Comparison of ENCODE assay signal across 2 cellular contexts in genomic region chr12:112303799-112304198, GRCh38.
TF ChIP-seq lines count a peak whose summit lies in the region.

No MANE protein-coding gene starts in this region.

TF ChIP-seq in IMR-90, 13 proteins besides CTCF, POLR2A, EP300 and RAD21:
- TF ChIP-seq MAFK (IDR thresholded peaks at IDR 0.05; ENCODE audit: low read depth, low read length) (peak; percentile 15; the same call in 1 of the 2 replicates), MAZ (IDR thresholded peaks at IDR 0.05; ENCODE audit: borderline replicate concordance, low read depth, low read length) (no peak)
TF ChIP-seq in IMR-90: peak in this region for 1.

TF ChIP-seq in K562, 482 proteins besides CTCF, POLR2A, EP300 and RAD21:
- TF ChIP-seq ZNF316 (IDR thresholded peaks at IDR 0.05) (peak; percentile 51), ZBTB5 (IDR thresholded peaks at IDR 0.05) (no peak), ZNF766 (CRISPR knock-in tag; conservative IDR thresholded peaks at IDR 0.05) (no peak), C11orf30 (IDR thresholded peaks at IDR 0.05; ENCODE audit: low read depth) (peak; percentile 40; the same call in 1 of the 2 replicates), HDAC1 (IDR thresholded peaks at IDR 0.05) (no peak), HMG20A (CRISPR knock-in tag; conservative IDR thresholded peaks at IDR 0.05) (no peak), GTF3C2 (IDR thresholded peaks at IDR 0.05; ENCODE audit: borderline replicate concordance, extremely low read depth, insufficient read length) (no peak)
TF ChIP-seq in K562: peak in this region for 2.
